In the genomic region with DNA sequence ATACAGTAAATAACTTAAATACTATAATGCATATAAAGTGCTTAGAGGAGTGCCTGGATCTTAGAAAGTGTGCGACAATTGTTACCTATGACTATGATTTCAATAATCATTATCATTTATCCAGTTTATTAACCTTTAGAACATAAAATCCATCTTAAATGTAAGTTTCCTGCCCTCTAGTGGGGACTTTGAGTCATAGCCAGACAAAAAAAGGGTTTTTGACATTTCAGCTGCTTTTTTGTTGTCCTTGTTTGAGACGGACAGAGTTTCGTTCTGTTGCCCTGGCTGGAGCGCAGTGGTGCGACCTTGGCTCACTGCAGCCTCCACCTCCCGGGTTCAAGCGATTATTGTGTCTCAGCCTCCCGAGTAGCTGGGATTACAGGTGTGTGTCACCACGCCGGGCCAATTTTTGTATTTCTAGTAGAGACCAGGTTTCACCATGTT, we compare ENCODE assay signal across 9 cellular contexts. TPM values are rescaled to one million over a fixed set of nuclear protein-coding genes. Genes with fewer than 3 reads are reported as not detected.
A peak's percentile ranks its signal among the peaks of the same experiment; 100 is the strongest.
DNase-seq lines count a peak whose midpoint lies in the region; ATAC-seq, FAIRE-seq and TF ChIP-seq lines count a peak whose summit lies in the region.
"Had no signal": no experiment of that assay in that cellular context is flagged by ENCODE, and none has a peak within 500 bp of the region (broad histone marks: within the 10 kb centered on the region; RNA-seq: fewer than 3 reads in every experiment).

No MANE protein-coding gene starts in this region.

- POLR2A ChIA-PET in IMR-90 (lab: Charles Lee; ENCODE audit: unreplicated experiment) = no interaction called here

- H3K27ac ChIP-seq in IMR-90 (ENCODE audit: insufficient read depth, low read length) (no peak overlapping the region), SK-N-MC (no peak overlapping the region), small intestine (ENCODE audit: low read depth in 1 of 2, low read length in 1 of 2) (no peak overlapping the region)

- H3K4me3 Mint-ChIP-seq in activated naive CD8-positive, alpha-beta T cell treated with anti-CD3 and anti-CD28 coated beads for 36 hours = no peak overlapping the region

- DNase-seq in DMS153 treated with DMSO at 0.1 percent for 48 hours (lab: John Stamatoyannopoulos, UW; ENCODE audit: unreplicated experiment) = peak; percentile 48
- peak; percentile 63 for DNase-seq in IMR-90
- peak; percentile 48 for DNase-seq in SK-N-MC (ENCODE audit: low read depth, low spot score)
- peak in 1 of 2 donors; percentile 65 for DNase-seq in foreskin fibroblast
- DNase-seq in small intestine = peak; percentile 56
- no peak for DNase-seq in activated naive CD8-positive, alpha-beta T cell treated with anti-CD3 and anti-CD28 coated beads for 36 hours
- no peak for DNase-seq in cortex of kidney (lab: John Stamatoyannopoulos, UW)
- no peak for DNase-seq in activated CD4-positive, CD25-positive, alpha-beta regulatory T cell (lab: John Stamatoyannopoulos, UW)

- H3K36me3 ChIP-seq in IMR-90 (ENCODE audit: control insufficient read depth, insufficient read depth, low read length) (no peaks in the 10 kb centered on the region), SK-N-MC (ENCODE audit: insufficient read depth, low read length) (no peaks in the 10 kb centered on the region), small intestine (ENCODE audit: control insufficient read depth in 2 of 2, insufficient read depth in 2 of 2, low read length in 2 of 2) (no peaks in the 10 kb centered on the region)

- H3K9ac ChIP-seq in IMR-90 (ENCODE audit: low read depth, low read length) (peak overlapping the region; percentile 84), SK-N-MC (ENCODE audit: insufficient read length) (peak overlapping the region; percentile 14)

- intact Hi-C loops in IMR-90 (cut with micrococcal nuclease) = loop anchor here (1.0 to 2.0 kb wide), 3 partner anchors 35 to 643 kb away; no protein-coding TSS in a partner anchor

- H3K9me3 ChIP-seq in IMR-90 (ENCODE audit: control insufficient read depth, insufficient read depth, low read length) (no peaks in the 10 kb centered on the region), SK-N-MC (ENCODE audit: low read depth, low read length) (no peaks in the 10 kb centered on the region), small intestine (ENCODE audit: control insufficient read depth, low read depth) (no peaks in the 10 kb centered on the region)

- no peak overlapping the region for H3K4ac ChIP-seq in IMR-90 (ENCODE audit: low read depth, low read length)

- TF ChIP-seq CTCF in IMR-90 (conservative IDR thresholded peaks at IDR 0.05; ENCODE audit: low read depth, low read length) (peak; percentile 75), foreskin fibroblast (IDR thresholded peaks at IDR 0.05; ENCODE audit: low read depth, low read length) (peak; percentile 45)

- TF ChIP-seq RAD21 in IMR-90 (IDR thresholded peaks at IDR 0.05; ENCODE audit: low read length) = peak; percentile 68

- ATAC-seq in IMR-90 (ENCODE audit: low read depth) = peak; percentile 74

- no peak overlapping the region for H2BK120ac ChIP-seq in IMR-90 (ENCODE audit: low read depth, low read length)

- H3K9me1 ChIP-seq in IMR-90 (ENCODE audit: insufficient read depth, low read length) = no peaks in the 10 kb centered on the region

- no peaks in the 10 kb centered on the region for H3K79me1 ChIP-seq in IMR-90 (ENCODE audit: low read depth in 1 of 2, low read length in 2 of 2)

- WGBS in IMR-90 (ENCODE audit: extremely low coverage in 2 of 2, insufficient read length in 1 of 2), 2 experiments = 35% methylated on average over 7 of the region's 10 CpGs; no CpG with 5 or more reads in 1 of the 2 experiments
- 20 to 27% (median 25%) methylated on average over 10 of the region's 10 CpGs for WGBS in small intestine, 3 donors

- no peak overlapping the region; the same call in 1 of the 2 replicates for H3K18ac ChIP-seq in IMR-90 (ENCODE audit: low read depth, low read length)

- dilution Hi-C loops in IMR-90 (cut with HindIII; ENCODE audit: low sequenced_read_pairs, unreplicated experiment) = no loop called here

- H3K14ac ChIP-seq in IMR-90 (replicated peaks; ENCODE audit: low read depth, low read length) = no peak overlapping the region

- H3K4me1 ChIP-seq in IMR-90 (ENCODE audit: control insufficient read depth, insufficient read depth, low read length) = no peaks in the 10 kb centered on the region; the same call in 1 of the 2 replicates
- H3K4me1 ChIP-seq in small intestine (ENCODE audit: control insufficient read depth in 2 of 2, insufficient read depth in 1 of 2, low read depth in 1 of 2, low read length in 1 of 2) = peaks cover 0 to 5% of the 10 kb centered on the region in 2 donors

- H3K56ac ChIP-seq in IMR-90 (ENCODE audit: extremely low read depth, insufficient read depth, low read length) = no peak overlapping the region

- no peak overlapping the region for H2BK20ac ChIP-seq in IMR-90 (ENCODE audit: low read depth, low read length)

- H3K4me1 Mint-ChIP-seq in activated naive CD8-positive, alpha-beta T cell treated with anti-CD3 and anti-CD28 coated beads for 36 hours = no peaks in the 10 kb centered on the region

- H2BK5ac ChIP-seq in IMR-90 (ENCODE audit: low read depth, low read length, poor library complexity, severe bottlenecking) = no peak overlapping the region

- H3K4me3 ChIP-seq in IMR-90 (ENCODE audit: insufficient read depth, low read depth, low read length) (no peak overlapping the region), SK-N-MC (no peak overlapping the region), foreskin fibroblast (ENCODE audit: low read depth in 1 of 2, low read length in 2 of 2) (peak overlapping the region in 1 of 2 donors; percentile 17), small intestine (ENCODE audit: low read depth in 1 of 2, low read length in 2 of 2) (no peak overlapping the region)

- peaks cover 2% of the 10 kb centered on the region for H3K27me3 ChIP-seq in IMR-90 (ENCODE audit: control insufficient read depth, insufficient read depth, low read length)
- H3K27me3 ChIP-seq in small intestine (ENCODE audit: control insufficient read depth in 2 of 2, insufficient read depth in 2 of 2, low read length in 2 of 2) = no peaks in the 10 kb centered on the region

- H3K23ac ChIP-seq in IMR-90 (ENCODE audit: low read depth, low read length) = no peak overlapping the region

- no peak for TF ChIP-seq POLR2A in IMR-90 (IDR thresholded peaks at IDR 0.05; ENCODE audit: low read depth, low read length)

- no peaks in the 10 kb centered on the region for H4K20me1 ChIP-seq in IMR-90 (ENCODE audit: insufficient read depth, low read length)

- H4K5ac ChIP-seq in IMR-90 (ENCODE audit: low read depth, low read length) = no peak overlapping the region

- in situ Hi-C loops in IMR-90 (cut with MboI; ENCODE audit: low sequenced_read_pairs) = loop anchor here (10.0 kb wide), 1 partner anchor 643 kb away; no protein-coding TSS in a partner anchor

- H3K4me2 ChIP-seq in IMR-90 (ENCODE audit: low read depth, low read length) = peak overlapping the region; percentile 86; the same call in 1 of the 2 replicates

- H3K27ac Mint-ChIP-seq in activated naive CD8-positive, alpha-beta T cell treated with anti-CD3 and anti-CD28 coated beads for 36 hours = no peak overlapping the region

- no peak overlapping the region for H2BK15ac ChIP-seq in IMR-90 (ENCODE audit: low read depth, low read length)

- no peak overlapping the region for H4K91ac ChIP-seq in IMR-90 (ENCODE audit: insufficient read depth, low read depth, low read length)

- no peak overlapping the region for H2AK9ac ChIP-seq in IMR-90 (replicated peaks; ENCODE audit: low read depth, low read length, poor library complexity)

- no peaks in the 10 kb centered on the region for H3K9me3 Mint-ChIP-seq in activated naive CD8-positive, alpha-beta T cell treated with anti-CD3 and anti-CD28 coated beads for 36 hours

- BruUV-seq in IMR-90 (replicated peaks; lab: Mats Ljungman, UMichigan) = no TSS peak

- peaks cover 4% of the 10 kb centered on the region for H3K27me3 Mint-ChIP-seq in activated naive CD8-positive, alpha-beta T cell treated with anti-CD3 and anti-CD28 coated beads for 36 hours

- H2AFZ ChIP-seq in IMR-90 (replicated peaks; ENCODE audit: low read length, poor library complexity) = peak overlapping the region; percentile 72

- no peak for FAIRE-seq in small intestine (lab: Jason Lieb, UNC)

- H4K8ac ChIP-seq in IMR-90 (ENCODE audit: low read depth in 2 of 2, low read length in 2 of 2) = peak overlapping the region in 1 of 2 experiments; percentile 82; a peak in 1 of 4 replicates

- peak overlapping the region; percentile 78; the same call in 1 of the 2 replicates for H2AK5ac ChIP-seq in IMR-90 (ENCODE audit: low read depth, low read length)

- CTCF ChIA-PET in IMR-90 (lab: Yijun Ruan, JAX) = interaction anchor here (0.6 to 1.1 kb wide), 2 partner anchors 34 to 354 kb away, joined by 3 to 4 read pairs; no protein-coding TSS in a partner anchor

- H3K36me3 Mint-ChIP-seq in activated naive CD8-positive, alpha-beta T cell treated with anti-CD3 and anti-CD28 coated beads for 36 hours = no peaks in the 10 kb centered on the region

TF ChIP-seq in IMR-90, 13 proteins besides CTCF, POLR2A, EP300 and RAD21 (continues in another document):
- TF ChIP-seq SMC3 (IDR thresholded peaks at IDR 0.05; ENCODE audit: low read depth, low read length) (peak; percentile 61), FOS (IDR thresholded peaks at IDR 0.05; ENCODE audit: low read depth, low read length) (no peak), CEBPB (IDR thresholded peaks at IDR 0.05; ENCODE audit: low read depth, low read length) (no peak), ELK1 (IDR thresholded peaks at IDR 0.05; ENCODE audit: borderline replicate concordance, low read depth, low read length) (no peak), MAFK (IDR thresholded peaks at IDR 0.05; ENCODE audit: low read depth, low read length) (no peak)

RNA-seq across cellular contexts. Expression of gene C9orf152, which starts 9.7 kb away (rescaled TPM):
- total RNA-seq in IMR-90 (2012; rRNA removed) = not detected in 2 replicates
- not detected in 2 replicates for polyA plus RNA-seq in IMR-90 (2012; rRNA removed)
- not detected in 2 replicates for polyA plus RNA-seq in IMR-90 (2012; cell fraction: cytosol; rRNA removed)
- not detected in 2 replicates for polyA plus RNA-seq in IMR-90 (2012; cell fraction: nucleus; rRNA removed; ENCODE audit: low replicate concordance)
- polyA plus RNA-seq in small intestine = 10 to 100 TPM in 2 of 3 donors, 1 to 10 TPM in 1; 6.5 to 25.7 (median 12.1) TPM
- not detected for total RNA-seq in activated naive CD8-positive, alpha-beta T cell treated with anti-CD3 and anti-CD28 coated beads for 36 hours
- total RNA-seq: pulmonary artery endothelial cell had no signal

RNA-seq across cellular contexts. Expression of gene TXN, which starts 38.6 kb away (rescaled TPM):
- 277 and 588 TPM in 2 replicates for total RNA-seq in IMR-90 (2012; rRNA removed)
- polyA plus RNA-seq in IMR-90 (2012; rRNA removed) = 488 and 578 TPM in 2 replicates
- polyA plus RNA-seq in IMR-90 (2012; cell fraction: cytosol; rRNA removed) = 149 and 339 TPM in 2 replicates
- 22.4 and 173 TPM in 2 replicates for polyA plus RNA-seq in IMR-90 (2012; cell fraction: nucleus; rRNA removed; ENCODE audit: low replicate concordance)
- 100 to 1,000 TPM; 483 to 881 (median 628) TPM for polyA plus RNA-seq in small intestine
- 100 to 1,000 TPM; 321 to 327 TPM for total RNA-seq in activated naive CD8-positive, alpha-beta T cell treated with anti-CD3 and anti-CD28 coated beads for 36 hours

Comparison
In these comparisons a context has a peak if more than half of its experiments do, and no peak if none do; other contexts are left out.
1. DNase-seq: peak in DMS153 treated with DMSO at 0.1 percent for 48 hours (single experiment), IMR-90 (single experiment), SK-N-MC (single experiment) and small intestine (single experiment); none in activated naive CD8-positive, alpha-beta T cell treated with anti-CD3 and anti-CD28 coated beads for 36 hours (single experiment), cortex of kidney (single experiment) and activated CD4-positive, CD25-positive, alpha-beta regulatory T cell (0 of 4).